In genomic region chrX:4675686-4676300, GRCh38 we compare ENCODE assay signal across 27 cellular contexts.
"Had no signal": no experiment of that assay in that cellular context is flagged by ENCODE, and none has a peak within 500 bp of the region (broad histone marks: within the 10 kb centered on the region; RNA-seq: fewer than 3 reads in every experiment).

No MANE protein-coding gene starts in this region.

- H3K9me3 ChIP-seq: left ventricle myocardium inferior, mucosa of descending colon, pancreas, prostate gland, spleen, testis, thyroid gland, transverse colon, upper lobe of right lung, uterus had no signal

- H3K27me3 ChIP-seq: pancreas, spleen, testis, thyroid gland, transverse colon, upper lobe of right lung, uterus had no signal

- H3K9me3 Mint-ChIP-seq: memory B cell had no signal

- H3K4me1 Mint-ChIP-seq: immature natural killer cell; memory B cell; naive thymus-derived CD4-positive, alpha-beta T cell; stimulated activated effector memory CD8-positive, alpha-beta T cell treated with anti-CD3 and anti-CD28 coated beads, Interleukin-12 subunit alpha, Interleukin-12 subunit beta, amount 100 ng/mL, for 72 hours had no signal

- H3K4me1 ChIP-seq: left ventricle myocardium inferior, pancreas, prostate gland, spleen, testis, thyroid gland, transverse colon, upper lobe of right lung, uterus had no signal

- H3K27ac ChIP-seq: left ventricle myocardium inferior, pancreas, prostate gland, skin epidermis, spleen, testis, thyroid gland, transverse colon, upper lobe of right lung, uterus had no signal

- DNase-seq: hypothalamus; immature natural killer cell; left ventricle myocardium inferior; midbrain; mucosa of descending colon; naive thymus-derived CD4-positive, alpha-beta T cell; nucleus accumbens; pancreas; posterior cingulate gyrus; retina; right cardiac atrium; spleen; stimulated activated CD4-positive, alpha-beta T cell treated with anti-CD3 and anti-CD28 coated beads, Interleukin-4, amount 100 ng/mL, for 24 hours; stimulated activated naive CD4-positive, alpha-beta T cell; testis; thyroid gland; transverse colon; upper lobe of right lung; uterus had no signal

- H3K27me3 Mint-ChIP-seq: memory B cell; naive thymus-derived CD4-positive, alpha-beta T cell; natural killer cell treated with Interleukin-12 subunit alpha and Interleukin-12 subunit beta and Interleukin-15 and Interleukin-18, amount 100 ng/mL, for 72 hours; stimulated activated naive CD8-positive, alpha-beta T cell treated with anti-CD3 and anti-CD28 coated beads, Interleukin-15, Interleukin-2, amounts not matched to agents 100 ng/mL and 50 ng/mL, for 24 hours had no signal

- H3K27ac Mint-ChIP-seq: immature natural killer cell; memory B cell; naive thymus-derived CD4-positive, alpha-beta T cell; natural killer cell treated with Interleukin-12 subunit alpha and Interleukin-12 subunit beta and Interleukin-15 and Interleukin-18, amount 100 ng/mL, for 72 hours; stimulated activated effector memory CD8-positive, alpha-beta T cell treated with anti-CD3 and anti-CD28 coated beads, Interleukin-12 subunit alpha, Interleukin-12 subunit beta, amount 100 ng/mL, for 72 hours; stimulated activated naive CD8-positive, alpha-beta T cell treated with anti-CD3 and anti-CD28 coated beads, Interleukin-15, Interleukin-2, amounts not matched to agents 100 ng/mL and 50 ng/mL, for 24 hours had no signal

- H3K4me3 ChIP-seq: left ventricle myocardium inferior, lung, mucosa of descending colon, pancreas, prostate gland, skin epidermis, spleen, testis, thyroid gland, transverse colon, upper lobe of right lung, uterus had no signal

- H3K36me3 ChIP-seq: left ventricle myocardium inferior, pancreas, prostate gland, spleen, thyroid gland, transverse colon, upper lobe of right lung, uterus had no signal

- ATAC-seq: mucosa of descending colon; naive thymus-derived CD4-positive, alpha-beta T cell; natural killer cell treated with Interleukin-12 subunit alpha and Interleukin-12 subunit beta and Interleukin-15 and Interleukin-18, amount 100 ng/mL, for 72 hours; pancreas; right cardiac atrium; sciatic nerve; stimulated activated effector memory CD8-positive, alpha-beta T cell treated with anti-CD3 and anti-CD28 coated beads, Interleukin-12 subunit alpha, Interleukin-12 subunit beta, amount 100 ng/mL, for 72 hours; upper lobe of right lung had no signal

- H3K4me3 Mint-ChIP-seq: immature natural killer cell; memory B cell; naive thymus-derived CD4-positive, alpha-beta T cell; natural killer cell treated with Interleukin-12 subunit alpha and Interleukin-12 subunit beta and Interleukin-15 and Interleukin-18, amount 100 ng/mL, for 72 hours; stimulated activated effector memory CD8-positive, alpha-beta T cell treated with anti-CD3 and anti-CD28 coated beads, Interleukin-12 subunit alpha, Interleukin-12 subunit beta, amount 100 ng/mL, for 72 hours; stimulated activated naive CD8-positive, alpha-beta T cell treated with anti-CD3 and anti-CD28 coated beads, Interleukin-15, Interleukin-2, amounts not matched to agents 100 ng/mL and 50 ng/mL, for 24 hours had no signal
